ENCODE assay signal across 14 cellular contexts in genomic region chr2:237745250-237745613, GRCh38. TPM values are rescaled to one million over a fixed set of nuclear protein-coding genes. Genes with fewer than 3 reads are reported as not detected.
A peak's percentile ranks its signal among the peaks of the same experiment; 100 is the strongest.
DNase-seq lines count a peak whose midpoint lies in the region; ATAC-seq, FAIRE-seq and TF ChIP-seq lines count a peak whose summit lies in the region.
"Had no signal": no experiment of that assay in that cellular context is flagged by ENCODE, and none has a peak within 500 bp of the region (broad histone marks: within the 10 kb centered on the region; RNA-seq: fewer than 3 reads in every experiment).

No MANE protein-coding gene starts in this region.

- peaks cover 43% of the 10 kb centered on the region for H3K79me2 ChIP-seq in endothelial cell of umbilical vein (ENCODE audit: control insufficient read depth, insufficient read depth, low read length)

- in situ Hi-C loops in HAP-1 (cut with MboI; ENCODE audit: low sequenced_read_pairs), result no loop called here

- H3K4me2 ChIP-seq in endothelial cell of umbilical vein (ENCODE audit: insufficient read depth, low read length), result no peak overlapping the region
- H3K4me2 ChIP-seq: hepatocyte, SK-N-SH had no signal

- DNase-seq in activated CD4-positive, alpha-beta T cell treated with anti-CD3 and anti-CD28 coated beads, Interleukin-2, amount 10 ng/mL, durations not matched to agents 7 days and 5 days, result no peak
- DNase-seq in activated CD4-positive, alpha-beta T cell treated with anti-CD3 and anti-CD28 coated beads, Interleukin-2, amount 50 U/mL, for 4 hours, result no peak
- DNase-seq in WTC11 (ENCODE audit: low spot score) (no peak), endothelial cell of umbilical vein (ENCODE audit: low read depth, low spot score) (no peak), HAP-1 (ENCODE audit: low spot score in 2 of 2) (no peak)
- no peak for DNase-seq in activated effector memory CD4-positive, alpha-beta T cell treated with Interleukin-2 at 50 U/mL for 16 hours
- no peak for DNase-seq in NK-92 treated with Interleukin-12 subunit alpha and Interleukin-12 subunit beta, amount 100 ng/mL, for 24 hours (lab: John Stamatoyannopoulos, UW)
- DNase-seq: NCI-H1436 treated with DMSO at 0.1 percent for 48 hours had no signal

- ATAC-seq in WTC11, result no peak
- no peak for ATAC-seq in stimulated activated memory B cell treated with anti-CD40 and anti-IgM and Interleukin-4, amounts not matched to agents 10 μg/mL and 1 μg/mL and 100 μg/mL, for 72 hours

- H3K9me3 Mint-ChIP-seq in activated CD4-positive, alpha-beta T cell treated with anti-CD3 and anti-CD28 coated beads, Interleukin-2, amount 10 ng/mL, durations not matched to agents 7 days and 5 days, result no peaks in the 10 kb centered on the region
- no peaks in the 10 kb centered on the region for H3K9me3 Mint-ChIP-seq in WTC11
- H3K9me3 Mint-ChIP-seq in stimulated activated memory B cell treated with anti-CD40 and anti-IgM and Interleukin-4, amounts not matched to agents 10 μg/mL and 1 μg/mL and 100 μg/mL, for 72 hours, result peaks cover 2% of the 10 kb centered on the region

- H3K36me3 ChIP-seq in endothelial cell of umbilical vein (ENCODE audit: control insufficient read depth in 2 of 2, extremely low read depth in 1 of 2, insufficient read depth in 2 of 2, low read length in 2 of 2), result peaks cover 3 to 12% of the 10 kb centered on the region in 2 experiments
- peaks cover 3% of the 10 kb centered on the region; the same call in 1 of the 2 replicates for H3K36me3 ChIP-seq in HAP-1 (replicated peaks)

- TF ChIP-seq CTCF in WTC11 (IDR thresholded peaks at IDR 0.05), result no peak
- TF ChIP-seq CTCF in endothelial cell of umbilical vein (IDR thresholded peaks at IDR 0.05; ENCODE audit: extremely low read depth in 1 of 2, insufficient read depth in 1 of 2, low read depth in 1 of 2, low read length in 2 of 2), result no peak

- no TSS peak for BruUV-seq in endothelial cell of umbilical vein (replicated peaks; lab: Mats Ljungman, UMichigan)

- no peaks in the 10 kb centered on the region for H3K27me3 Mint-ChIP-seq in activated CD4-positive, alpha-beta T cell treated with anti-CD3 and anti-CD28 coated beads, Interleukin-2, amount 10 ng/mL, durations not matched to agents 7 days and 5 days
- no peaks in the 10 kb centered on the region for H3K27me3 Mint-ChIP-seq in WTC11 (ENCODE audit: low read depth)
- no peaks in the 10 kb centered on the region for H3K27me3 Mint-ChIP-seq in stimulated activated memory B cell treated with anti-CD40 and anti-IgM and Interleukin-4, amounts not matched to agents 10 μg/mL and 1 μg/mL and 100 μg/mL, for 72 hours

- POLR2A ChIA-PET in activated CD4-positive, alpha-beta T cell treated with anti-CD3 and anti-CD28 coated beads, Interleukin-2, amount 10 ng/mL, durations not matched to agents 7 days and 5 days (lab: Charles Lee), result no interaction called here
- POLR2A ChIA-PET in WTC11 (lab: Charles Lee) (no interaction called here), endothelial cell of umbilical vein (lab: Charles Lee) (no interaction called here)

- CTCF ChIA-PET in activated CD4-positive, alpha-beta T cell treated with anti-CD3 and anti-CD28 coated beads, Interleukin-2, amount 10 ng/mL, durations not matched to agents 7 days and 5 days (lab: Charles Lee), result interaction anchor here (0.7 to 4.5 kb wide), 22 partner anchors 9 to 660 kb away, joined by 3 to 53 read pairs (median 4); partner anchors contain the start of gene COPS8
- CTCF ChIA-PET in WTC11 (lab: Charles Lee), result interaction anchor here (0.6 to 5.5 kb wide), 31 partner anchors 9 to 1345 kb away, joined by 3 to 48 read pairs (median 4); no protein-coding TSS in a partner anchor
- CTCF ChIA-PET in endothelial cell of umbilical vein (lab: Charles Lee), result interaction anchor here (0.6 to 6.6 kb wide), 47 partner anchors 9 to 659 kb away, joined by 3 to 207 read pairs (median 8); partner anchors contain the start of gene COPS8

- H3K27ac Mint-ChIP-seq in activated CD4-positive, alpha-beta T cell treated with anti-CD3 and anti-CD28 coated beads, Interleukin-2, amount 10 ng/mL, durations not matched to agents 7 days and 5 days, result peak overlapping the region; percentile 68
- peak overlapping the region; percentile 80; the same call in 1 of the 2 replicates for H3K27ac Mint-ChIP-seq in WTC11
- peak overlapping the region; percentile 55 for H3K27ac Mint-ChIP-seq in stimulated activated memory B cell treated with anti-CD40 and anti-IgM and Interleukin-4, amounts not matched to agents 10 μg/mL and 1 μg/mL and 100 μg/mL, for 72 hours

- H3K4me3 ChIP-seq in endothelial cell of umbilical vein (replicated peaks in 1 of 3; ENCODE audit: insufficient read depth in 1 of 3, low read depth in 1 of 3, low read length in 3 of 3), result no peak overlapping the region
- no peak overlapping the region for H3K4me3 ChIP-seq in HAP-1
- H3K4me3 ChIP-seq: dorsolateral prefrontal cortex, hepatocyte, prostate gland, suprapubic skin had no signal

- H2AFZ ChIP-seq in endothelial cell of umbilical vein (ENCODE audit: low read depth, low read length), result no peak overlapping the region
- H2AFZ ChIP-seq: hepatocyte had no signal

- no peaks in the 10 kb centered on the region for H3K9me1 ChIP-seq in endothelial cell of umbilical vein (replicated peaks; ENCODE audit: control insufficient read depth, extremely low read depth, insufficient read depth, low read length)

- dilution Hi-C loops in endothelial cell of umbilical vein (cut with MboI; ENCODE audit: extremely low pct_ligation_motif_present, low sequenced_read_pairs), result no loop called here

- no peak overlapping the region for H3K4me3 Mint-ChIP-seq in activated CD4-positive, alpha-beta T cell treated with anti-CD3 and anti-CD28 coated beads, Interleukin-2, amount 10 ng/mL, durations not matched to agents 7 days and 5 days
- H3K4me3 Mint-ChIP-seq in WTC11, result no peak overlapping the region
- H3K4me3 Mint-ChIP-seq in stimulated activated memory B cell treated with anti-CD40 and anti-IgM and Interleukin-4, amounts not matched to agents 10 μg/mL and 1 μg/mL and 100 μg/mL, for 72 hours, result no peak overlapping the region

- peaks cover 21% of the 10 kb centered on the region for H3K4me1 ChIP-seq in endothelial cell of umbilical vein (ENCODE audit: control insufficient read depth, extremely low read depth, insufficient read depth, low read length)
- no peaks in the 10 kb centered on the region for H3K4me1 ChIP-seq in HAP-1

- H3K27ac ChIP-seq in endothelial cell of umbilical vein (ENCODE audit: insufficient read depth, low read depth, low read length), result no peak overlapping the region
- H3K27ac ChIP-seq: hepatocyte, suprapubic skin had no signal

- no peak overlapping the region for H3K9ac ChIP-seq in endothelial cell of umbilical vein (replicated peaks; ENCODE audit: extremely low read depth, insufficient read depth, low read length)
- H3K9ac ChIP-seq: SK-N-SH had no signal

- peaks cover 21% of the 10 kb centered on the region for H3K4me1 Mint-ChIP-seq in activated CD4-positive, alpha-beta T cell treated with anti-CD3 and anti-CD28 coated beads, Interleukin-2, amount 10 ng/mL, durations not matched to agents 7 days and 5 days
- H3K4me1 Mint-ChIP-seq in WTC11, result peaks cover 41% of the 10 kb centered on the region
- H3K4me1 Mint-ChIP-seq in stimulated activated memory B cell treated with anti-CD40 and anti-IgM and Interleukin-4, amounts not matched to agents 10 μg/mL and 1 μg/mL and 100 μg/mL, for 72 hours, result peaks cover 50% of the 10 kb centered on the region

- H4K20me1 ChIP-seq in endothelial cell of umbilical vein (replicated peaks; ENCODE audit: control insufficient read depth, extremely low read depth, insufficient read depth, low read length), result no peaks in the 10 kb centered on the region

- H3K36me3 Mint-ChIP-seq in activated CD4-positive, alpha-beta T cell treated with anti-CD3 and anti-CD28 coated beads, Interleukin-2, amount 10 ng/mL, durations not matched to agents 7 days and 5 days (ENCODE audit: low read depth), result peaks cover 27% of the 10 kb centered on the region
- peaks cover 28% of the 10 kb centered on the region for H3K36me3 Mint-ChIP-seq in WTC11
- peaks cover 52% of the 10 kb centered on the region for H3K36me3 Mint-ChIP-seq in stimulated activated memory B cell treated with anti-CD40 and anti-IgM and Interleukin-4, amounts not matched to agents 10 μg/mL and 1 μg/mL and 100 μg/mL, for 72 hours

- intact Hi-C loops in endothelial cell of umbilical vein (cut with micrococcal nuclease), result loop anchor here (1.0 to 2.0 kb wide), 7 partner anchors 42 to 648 kb away; no protein-coding TSS in a partner anchor

- H3K9me3 ChIP-seq in endothelial cell of umbilical vein (replicated peaks; ENCODE audit: control insufficient read depth, insufficient read depth, low read length) (no peaks in the 10 kb centered on the region), HAP-1 (no peaks in the 10 kb centered on the region)
- H3K9me3 ChIP-seq: prostate gland, SK-N-SH, suprapubic skin had no signal

- no peaks in the 10 kb centered on the region for H3K27me3 ChIP-seq in endothelial cell of umbilical vein (ENCODE audit: control insufficient read depth in 2 of 2, insufficient read depth in 2 of 2, low read length in 2 of 2)
- H3K27me3 ChIP-seq in HAP-1 (ENCODE audit: low read depth), result no peaks in the 10 kb centered on the region
- H3K27me3 ChIP-seq: dorsolateral prefrontal cortex, hepatocyte, suprapubic skin had no signal

- peak; percentile 82 for FAIRE-seq in endothelial cell of umbilical vein (lab: Jason Lieb, UNC)

- TF ChIP-seq POLR2A in endothelial cell of umbilical vein (IDR thresholded peaks at IDR 0.05; ENCODE audit: low read depth, low read length), result no peak

TF ChIP-seq in endothelial cell of umbilical vein, 7 proteins besides CTCF, POLR2A, EP300 and RAD21:
- TF ChIP-seq JUN (IDR thresholded peaks at IDR 0.05; ENCODE audit: borderline replicate concordance, insufficient read depth, insufficient read length, low read depth), result no peak

RNA-seq across cellular contexts. Expression of gene RBM44, which starts 53.3 kb away (rescaled TPM):
- 1 to 10 TPM; 1.3 to 1.4 TPM for total RNA-seq in activated CD4-positive, alpha-beta T cell treated with anti-CD3 and anti-CD28 coated beads, Interleukin-2, amount 10 ng/mL, durations not matched to agents 7 days and 5 days
- total RNA-seq in WTC11 (2021) (0.53 to 1.3 TPM (median 0.71 TPM) in 3 replicates), endothelial cell of umbilical vein (0.44 and 0.53 TPM in 2 replicates)
- 0.14 and 0.16 TPM in 2 replicates for polyA plus RNA-seq in endothelial cell of umbilical vein
- 0.09 and 0.14 TPM in 2 replicates for polyA plus RNA-seq in endothelial cell of umbilical vein (2011; cell fraction: cytosol; rRNA removed)
- 1.7 and 2.0 TPM in 2 replicates for polyA plus RNA-seq in endothelial cell of umbilical vein (2011; cell fraction: nucleus; rRNA removed)
- polyA plus RNA-seq in endothelial cell of umbilical vein (2012), result 0.20 and 0.29 TPM in 2 replicates
- 0.38 TPM in 1 of 2 replicates, not detected in the other for polyA minus RNA-seq in endothelial cell of umbilical vein
- polyA minus RNA-seq in endothelial cell of umbilical vein (2011; cell fraction: cytosol; rRNA and poly(A)+ RNA removed), result not detected
- 0.87 and 1.0 TPM in 2 replicates for polyA minus RNA-seq in endothelial cell of umbilical vein (2011; cell fraction: nucleus; rRNA and poly(A)+ RNA removed)
